1 cellular context compared by ENCODE assay signal in the genomic region with DNA sequence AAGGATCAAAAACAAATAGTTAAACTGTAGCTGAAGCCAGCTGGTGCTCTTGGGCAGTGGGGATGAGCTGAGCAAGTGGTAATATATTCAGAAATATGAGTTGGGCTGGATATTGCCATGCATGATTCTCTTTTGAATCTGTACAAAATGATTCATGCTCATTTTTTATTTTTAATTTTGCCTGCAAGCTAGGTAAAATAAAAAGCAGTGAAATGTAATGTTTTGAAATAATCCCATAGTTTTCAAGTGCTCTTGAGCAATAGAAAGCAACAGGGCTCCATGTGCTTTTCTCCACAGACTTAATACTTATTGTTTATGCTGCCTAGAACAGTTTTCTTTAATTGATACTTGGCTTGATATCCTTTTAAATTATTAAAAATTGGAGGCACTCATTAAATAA.
TF ChIP-seq lines count a peak whose summit lies in the region.

No MANE protein-coding gene starts in this region.

TF ChIP-seq in GM23338, 12 proteins besides CTCF, POLR2A, EP300 and RAD21 (continued from another document):
- no peak for TF ChIP-seq REST (IDR thresholded peaks at IDR 0.05; ENCODE audit: unreplicated experiment)
- no peak for TF ChIP-seq ZNF462 (CRISPR knock-in tag; IDR thresholded peaks at IDR 0.05)
- TF ChIP-seq ETS1 (IDR thresholded peaks at IDR 0.05), result no peak
- no peak for TF ChIP-seq JUNB (IDR thresholded peaks at IDR 0.05; ENCODE audit: unreplicated experiment)
- TF ChIP-seq STAT1 (IDR thresholded peaks at IDR 0.05; ENCODE audit: unreplicated experiment), result no peak
- no peak for TF ChIP-seq POLR2AphosphoS5 (IDR thresholded peaks at IDR 0.05; ENCODE audit: low read depth)
- TF ChIP-seq EZH2phosphoT487 (IDR thresholded peaks at IDR 0.05; ENCODE audit: unreplicated experiment), result no peak
- TF ChIP-seq ZNF331 (CRISPR knock-in tag; IDR thresholded peaks at IDR 0.05; ENCODE audit: low read depth), result no peak
- no peak for TF ChIP-seq NANOG (IDR thresholded peaks at IDR 0.05; ENCODE audit: borderline replicate concordance)
TF ChIP-seq in GM23338: peak in this region for 0.
